16 cellular contexts compared by ENCODE assay signal in the genomic region with DNA sequence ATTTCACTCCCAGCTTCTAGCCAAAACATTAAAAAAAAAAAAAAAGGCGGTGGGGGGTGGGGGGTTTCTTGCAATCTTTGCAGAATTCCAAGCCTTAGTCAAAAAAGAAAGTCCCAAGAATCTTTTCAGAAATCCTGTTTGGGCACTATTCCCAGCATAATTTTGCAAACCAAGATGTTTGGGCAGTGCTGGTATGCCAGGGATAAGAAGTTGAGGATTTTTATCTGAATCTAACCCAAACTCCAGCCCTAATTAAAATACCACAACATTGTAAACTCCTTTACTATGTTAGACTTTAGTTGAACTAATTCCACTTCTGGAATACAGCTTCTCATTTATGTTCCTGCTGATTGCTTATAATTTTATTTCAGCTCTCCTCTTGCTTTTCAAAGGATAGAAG.
"Had no signal": no experiment of that assay in that cellular context is flagged by ENCODE, and none has a peak within 500 bp of the region (broad histone marks: within the 10 kb centered on the region; RNA-seq: fewer than 3 reads in every experiment).

No MANE protein-coding gene starts in this region.

- DNase-seq: activated CD4-positive, alpha-beta T cell treated with anti-CD3 and anti-CD28 coated beads, Interleukin-2, amount 10 ng/mL, durations not matched to agents 24 days and 14 days; activated CD4-positive, CD25-positive, alpha-beta regulatory T cell; activated CD8-positive, alpha-beta memory T cell treated with anti-CD3 and anti-CD28 coated beads, Interleukin-2, amount 50 U/mL, for 4 hours; activated CD8-positive, alpha-beta T cell treated with anti-CD3 and anti-CD28 coated beads, Interleukin-2, amount 10 ng/mL, durations not matched to agents 7 days and 5 days; activated gamma-delta T cell treated with Interleukin-2 at 50 U/mL for 16 hours; anterior cingulate cortex; foreskin keratinocyte; glutamatergic neuron; left ventricle myocardium inferior; mucosa of descending colon; naive thymus-derived CD4-positive, alpha-beta T cell; stimulated activated CD4-positive, alpha-beta T cell treated with anti-CD3 and anti-CD28 coated beads, Interleukin-4, amount 100 ng/mL, for 24 hours; stimulated activated naive CD4-positive, alpha-beta T cell; SW 1271 had no signal

- H3K27me3 Mint-ChIP-seq: activated CD4-positive, alpha-beta T cell treated with anti-CD3 and anti-CD28 coated beads, Interleukin-2, amount 10 ng/mL, durations not matched to agents 24 days and 14 days; activated naive CD8-positive, alpha-beta T cell; naive thymus-derived CD4-positive, alpha-beta T cell had no signal

- H3K4me1 Mint-ChIP-seq: activated CD4-positive, alpha-beta T cell treated with anti-CD3 and anti-CD28 coated beads, Interleukin-2, amount 10 ng/mL, durations not matched to agents 24 days and 14 days; naive thymus-derived CD4-positive, alpha-beta T cell had no signal

- H3K27ac Mint-ChIP-seq: activated CD4-positive, alpha-beta T cell treated with anti-CD3 and anti-CD28 coated beads, Interleukin-2, amount 10 ng/mL, durations not matched to agents 24 days and 14 days; activated CD8-positive, alpha-beta T cell treated with anti-CD3 and anti-CD28 coated beads, Interleukin-2, amount 10 ng/mL, durations not matched to agents 7 days and 5 days; activated naive CD8-positive, alpha-beta T cell; naive thymus-derived CD4-positive, alpha-beta T cell had no signal

- H3K9me3 Mint-ChIP-seq: activated CD4-positive, alpha-beta T cell treated with anti-CD3 and anti-CD28 coated beads, Interleukin-2, amount 10 ng/mL, durations not matched to agents 24 days and 14 days had no signal

- H3K4me1 ChIP-seq: foreskin keratinocyte, left ventricle myocardium inferior, suprapubic skin had no signal

- H3K36me3 Mint-ChIP-seq: activated naive CD8-positive, alpha-beta T cell; naive thymus-derived CD4-positive, alpha-beta T cell had no signal

- H3K4me3 Mint-ChIP-seq: activated CD4-positive, alpha-beta T cell treated with anti-CD3 and anti-CD28 coated beads, Interleukin-2, amount 10 ng/mL, durations not matched to agents 24 days and 14 days; activated CD8-positive, alpha-beta T cell treated with anti-CD3 and anti-CD28 coated beads, Interleukin-2, amount 10 ng/mL, durations not matched to agents 7 days and 5 days; activated naive CD8-positive, alpha-beta T cell; naive thymus-derived CD4-positive, alpha-beta T cell had no signal

- H3K4me3 ChIP-seq: left ventricle myocardium inferior, mucosa of descending colon, suprapubic skin had no signal

- H3K27me3 ChIP-seq: foreskin keratinocyte, suprapubic skin had no signal

- H3K36me3 ChIP-seq: left ventricle myocardium inferior, suprapubic skin had no signal

- H3K27ac ChIP-seq: foreskin keratinocyte, left ventricle myocardium inferior, suprapubic skin had no signal

- H3K9me3 ChIP-seq: left ventricle myocardium inferior, mucosa of descending colon, suprapubic skin had no signal
